Comparison of ENCODE assay signal across 1 cellular context in the genomic region with DNA sequence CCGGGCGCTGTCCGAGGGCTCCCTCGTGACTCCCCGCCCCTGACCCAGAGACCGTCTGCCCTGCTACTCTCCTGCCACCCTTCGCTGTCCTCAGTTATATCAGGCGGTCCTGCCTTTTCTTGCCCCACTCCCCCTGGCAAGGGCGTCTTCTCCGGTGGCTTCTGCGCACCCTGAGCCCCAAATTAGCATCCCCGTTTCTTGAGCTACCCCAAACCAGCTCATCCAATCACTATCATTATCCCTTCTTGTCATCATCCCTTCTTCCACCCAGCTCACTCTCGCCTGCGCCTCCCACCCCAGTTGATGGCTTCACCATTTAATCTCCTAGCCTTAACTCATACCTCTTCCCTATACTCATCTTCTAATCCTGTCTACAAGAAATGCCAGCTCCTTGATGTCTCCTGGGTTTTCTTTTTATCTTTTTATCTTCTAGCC.
TF ChIP-seq lines count a peak whose summit lies in the region.

No MANE protein-coding gene starts in this region.

TF ChIP-seq in H1, 55 proteins besides CTCF, POLR2A, EP300 and RAD21:
- TF ChIP-seq BACH1 (IDR thresholded peaks at IDR 0.05; ENCODE audit: low read length) (no peak), CHD7 (IDR thresholded peaks at IDR 0.05; ENCODE audit: insufficient replicate concordance, low read length) (no peak), POLR2AphosphoS5 (IDR thresholded peaks at IDR 0.05; ENCODE audit: low read depth, low read length) (no peak), CHD2 (IDR thresholded peaks at IDR 0.05; ENCODE audit: low read length) (no peak), SP2 (IDR thresholded peaks at IDR 0.05; ENCODE audit: low read length) (no peak), KDM5A (IDR thresholded peaks at IDR 0.05; ENCODE audit: low read length) (no peak), TAF7 (optimal IDR thresholded peaks at IDR 0.05; ENCODE audit: borderline replicate concordance, low read depth, low read length) (no peak), RBBP5 (IDR thresholded peaks at IDR 0.05; ENCODE audit: borderline replicate concordance, low read depth, low read length) (no peak), HDAC2 (IDR thresholded peaks at IDR 0.05; ENCODE audit: borderline replicate concordance in 1 of 2, low read depth in 2 of 2, low read length in 2 of 2) (no peak), RNF2 (IDR thresholded peaks at IDR 0.05; ENCODE audit: borderline replicate concordance, low read depth, low read length, missing control alignments, poor library complexity, severe bottlenecking) (no peak), ASH2L (IDR thresholded peaks at IDR 0.05; ENCODE audit: low read length) (no peak), RXRA (IDR thresholded peaks at IDR 0.05; ENCODE audit: insufficient read depth, low read depth, low read length) (no peak), CHD1 (IDR thresholded peaks at IDR 0.05; ENCODE audit: low read depth, low read length) (no peak), GTF2F1 (IDR thresholded peaks at IDR 0.05; ENCODE audit: borderline replicate concordance, low read depth, low read length) (no peak), EZH2 (IDR thresholded peaks at IDR 0.05; ENCODE audit: low read depth, low read length, severe bottlenecking) (no peak)
- TF ChIP-seq, protein P1, sequence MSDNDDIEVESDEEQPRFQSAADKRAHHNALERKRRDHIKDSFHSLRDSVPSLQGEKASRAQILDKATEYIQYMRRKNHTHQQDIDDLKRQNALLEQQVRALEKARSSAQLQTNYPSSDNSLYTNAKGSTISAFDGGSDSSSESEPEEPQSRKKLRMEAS (IDR thresholded peaks at IDR 0.05) = no peak
